In genomic region chr5:142303576-142303975, GRCh38 we compare ENCODE assay signal across 14 cellular contexts. TPM values are rescaled to one million over a fixed set of nuclear protein-coding genes. Genes with fewer than 3 reads are reported as not detected.
DNase-seq lines count a peak whose midpoint lies in the region; ATAC-seq and TF ChIP-seq lines count a peak whose summit lies in the region.
"Had no signal": no experiment of that assay in that cellular context is flagged by ENCODE, and none has a peak within 500 bp of the region (broad histone marks: within the 10 kb centered on the region; RNA-seq: fewer than 3 reads in every experiment).

No MANE protein-coding gene starts in this region.

- H2BK15ac ChIP-seq in neuronal stem cell (ENCODE audit: low read length), result no peak overlapping the region

- H3K27ac Mint-ChIP-seq in WTC11 (peak overlapping the region; percentile 76; the same call in 1 of the 2 replicates), endodermal cell (peak overlapping the region; percentile 2)
- H3K27ac Mint-ChIP-seq in activated CD8-positive, alpha-beta memory T cell treated with anti-CD3 and anti-CD28 coated beads, Interleukin-2, amount 10 ng/mL, durations not matched to agents 7 days and 5 days, result no peak overlapping the region

- H3K4ac ChIP-seq in neuronal stem cell (ENCODE audit: low read length), result no peak overlapping the region

- H3K27me3 ChIP-seq in endodermal cell (ENCODE audit: control insufficient read depth, insufficient read depth, low read length, poor library complexity, severe bottlenecking) (no peaks in the 10 kb centered on the region), neuronal stem cell (ENCODE audit: control insufficient read depth in 3 of 3, insufficient read depth in 3 of 3, low read depth in 1 of 3, low read length in 3 of 3) (no peaks in the 10 kb centered on the region)

- no peak overlapping the region for H3K14ac ChIP-seq in neuronal stem cell (ENCODE audit: low read length)

- no peak overlapping the region for H2AFZ ChIP-seq in neuronal stem cell (ENCODE audit: low read length)

- H3K4me1 Mint-ChIP-seq in WTC11, result peaks cover 53% of the 10 kb centered on the region
- H3K4me1 Mint-ChIP-seq in endodermal cell, result peaks cover 66% of the 10 kb centered on the region
- peaks cover 11% of the 10 kb centered on the region for H3K4me1 Mint-ChIP-seq in activated CD8-positive, alpha-beta memory T cell treated with anti-CD3 and anti-CD28 coated beads, Interleukin-2, amount 10 ng/mL, durations not matched to agents 7 days and 5 days

- H3K4me1 ChIP-seq in endodermal cell (ENCODE audit: control insufficient read depth, insufficient read depth, low read length) (peaks cover 6% of the 10 kb centered on the region), neuronal stem cell (ENCODE audit: control insufficient read depth in 2 of 2, insufficient read depth in 1 of 2, low read depth in 1 of 2, low read length in 2 of 2) (peaks cover 0 to 2% of the 10 kb centered on the region in 2 donors)

- no peak for ATAC-seq in WTC11
- no peak for ATAC-seq in activated CD8-positive, alpha-beta memory T cell treated with anti-CD3 and anti-CD28 coated beads, Interleukin-2, amount 10 ng/mL, durations not matched to agents 7 days and 5 days

- H3K36me3 Mint-ChIP-seq in WTC11 (peaks cover 11% of the 10 kb centered on the region; the same call in 1 of the 2 replicates), endodermal cell (ENCODE audit: low read depth) (peaks cover 35% of the 10 kb centered on the region)
- no peaks in the 10 kb centered on the region for H3K36me3 Mint-ChIP-seq in activated CD8-positive, alpha-beta memory T cell treated with anti-CD3 and anti-CD28 coated beads, Interleukin-2, amount 10 ng/mL, durations not matched to agents 7 days and 5 days
- H3K36me3 Mint-ChIP-seq: CD4-positive, CD25-positive, alpha-beta regulatory T cell had no signal

- H3K36me3 ChIP-seq in endodermal cell (ENCODE audit: control insufficient read depth, insufficient read depth, low read length), result peaks cover 5% of the 10 kb centered on the region
- peaks cover 0 to 20% of the 10 kb centered on the region in 2 donors for H3K36me3 ChIP-seq in neuronal stem cell (replicated peaks in 1 of 2; ENCODE audit: control insufficient read depth in 2 of 2, insufficient read depth in 2 of 2, low read length in 2 of 2)

- H3K4me3 ChIP-seq in endodermal cell (ENCODE audit: low read length), result no peak overlapping the region
- no peak overlapping the region for H3K4me3 ChIP-seq in neuronal stem cell (ENCODE audit: low read length in 2 of 2)

- TF ChIP-seq CTCF in WTC11 (IDR thresholded peaks at IDR 0.05), result no peak
- TF ChIP-seq CTCF in endodermal cell (conservative IDR thresholded peaks at IDR 0.05), result no peak

- H4K8ac ChIP-seq in neuronal stem cell (ENCODE audit: low read depth, low read length), result peak overlapping the region; percentile 66

- no peak overlapping the region for H2BK5ac ChIP-seq in neuronal stem cell (ENCODE audit: low read length)

- H3K4me2 ChIP-seq in neuronal stem cell (ENCODE audit: insufficient read depth, low read length, poor library complexity, severe bottlenecking), result no peak overlapping the region

- H3K18ac ChIP-seq in neuronal stem cell (ENCODE audit: low read length), result no peak overlapping the region

- H3K9me3 ChIP-seq in endodermal cell (ENCODE audit: control insufficient read depth, low read length) (no peaks in the 10 kb centered on the region), neuronal stem cell (replicated peaks in 1 of 2; ENCODE audit: control insufficient read depth in 2 of 2, insufficient read depth in 1 of 2, low read depth in 1 of 2, low read length in 2 of 2) (no peaks in the 10 kb centered on the region)

- no peak overlapping the region for H2AK5ac ChIP-seq in neuronal stem cell (ENCODE audit: low read depth, low read length)

- intact Hi-C loops in posterior vena cava (cut with DNase I), result no loop called here

- H3K27me3 Mint-ChIP-seq in WTC11 (ENCODE audit: low read depth), result no peaks in the 10 kb centered on the region
- H3K27me3 Mint-ChIP-seq in endodermal cell (ENCODE audit: insufficient read depth), result no peaks in the 10 kb centered on the region
- peaks cover 16% of the 10 kb centered on the region for H3K27me3 Mint-ChIP-seq in activated CD8-positive, alpha-beta memory T cell treated with anti-CD3 and anti-CD28 coated beads, Interleukin-2, amount 10 ng/mL, durations not matched to agents 7 days and 5 days

- WGBS in endodermal cell (ENCODE audit: insufficient coverage in 1 of 2, insufficient read length in 1 of 2), 2 experiments, result 94% methylated on average over 6 of the region's 6 CpGs
- WGBS in neuronal stem cell (ENCODE audit: extremely low coverage in 2 of 2, insufficient read length in 2 of 2, insufficient replicate concordance in 1 of 2), 2 donors, result no CpG with 5 or more reads among the region's 6 CpGs

- no peak overlapping the region for H2BK120ac ChIP-seq in neuronal stem cell (ENCODE audit: low read depth, low read length)

- H3K9ac ChIP-seq in endodermal cell (ENCODE audit: extremely low read depth, low read length, poor library complexity, severe bottlenecking) (no peak overlapping the region), neuronal stem cell (ENCODE audit: low read depth, low read length, poor library complexity) (no peak overlapping the region)

- no peak overlapping the region for H4K91ac ChIP-seq in neuronal stem cell (ENCODE audit: low read depth, low read length, poor library complexity)

- H3K9me3 Mint-ChIP-seq in WTC11 (no peaks in the 10 kb centered on the region), endodermal cell (no peaks in the 10 kb centered on the region)
- no peaks in the 10 kb centered on the region for H3K9me3 Mint-ChIP-seq in activated CD8-positive, alpha-beta memory T cell treated with anti-CD3 and anti-CD28 coated beads, Interleukin-2, amount 10 ng/mL, durations not matched to agents 7 days and 5 days (ENCODE audit: low read depth)
- H3K9me3 Mint-ChIP-seq: CD4-positive, CD25-positive, alpha-beta regulatory T cell had no signal

- H3K79me1 ChIP-seq in neuronal stem cell (ENCODE audit: low read depth, low read length), result peaks cover 3% of the 10 kb centered on the region

- H2BK12ac ChIP-seq in neuronal stem cell (ENCODE audit: low read length), result no peak overlapping the region

- H3K4me3 Mint-ChIP-seq in WTC11 (no peak overlapping the region), endodermal cell (no peak overlapping the region)
- H3K4me3 Mint-ChIP-seq in activated CD8-positive, alpha-beta memory T cell treated with anti-CD3 and anti-CD28 coated beads, Interleukin-2, amount 10 ng/mL, durations not matched to agents 7 days and 5 days, result no peak overlapping the region
- H3K4me3 Mint-ChIP-seq: CD4-positive, CD25-positive, alpha-beta regulatory T cell had no signal

- POLR2A ChIA-PET in WTC11 (lab: Charles Lee), result interaction anchor here (1.1 kb wide), 1 partner anchor 34 kb away, joined by 3 read pairs; no protein-coding TSS in a partner anchor

- no peak overlapping the region for H3K23ac ChIP-seq in neuronal stem cell (ENCODE audit: low read depth, low read length, poor library complexity)

- CTCF ChIA-PET in WTC11 (lab: Charles Lee), result no interaction called here
- CTCF ChIA-PET in activated CD8-positive, alpha-beta memory T cell treated with anti-CD3 and anti-CD28 coated beads, Interleukin-2, amount 10 ng/mL, durations not matched to agents 7 days and 5 days (lab: Charles Lee), result no interaction called here

- no peak overlapping the region for H3K27ac ChIP-seq in endodermal cell (ENCODE audit: low read depth, low read length)
- H3K27ac ChIP-seq in neuronal stem cell (replicated peaks; ENCODE audit: low read length), result no peak overlapping the region

- peak; percentile 22 for DNase-seq in GM03348 (ENCODE audit: low spot score)
- DNase-seq in WTC11 (ENCODE audit: low spot score), result no peak
- no peak for DNase-seq in endodermal cell
- DNase-seq in neuronal stem cell (ENCODE audit: low spot score), result no peak
- no peak for DNase-seq in activated CD8-positive, alpha-beta memory T cell treated with anti-CD3 and anti-CD28 coated beads, Interleukin-2, amount 10 ng/mL, durations not matched to agents 7 days and 5 days
- no peak for DNase-seq in posterior vena cava (ENCODE audit: low spot score)
- DNase-seq in NCI-H1092 (lab: John Stamatoyannopoulos, UW), result no peak
- no peak for DNase-seq in effector CD8-positive, alpha-beta T cell (lab: John Stamatoyannopoulos, UW)
- DNase-seq: CD4-positive, CD25-positive, alpha-beta regulatory T cell; GDM1; NCI-H1417; NCI-H1930; NCI-H510A treated with DMSO at 0.1 percent for 48 hours; SHP77 treated with DMSO at 0.1 percent for 48 hours had no signal

TF ChIP-seq in WTC11, 78 proteins besides CTCF, POLR2A, EP300 and RAD21 (continues in another document):
- no peak for TF ChIP-seq IRF2 (CRISPR knock-in tag; IDR thresholded peaks at IDR 0.05; ENCODE audit: borderline replicate concordance, low read depth)
- TF ChIP-seq NR3C1 (CRISPR knock-in tag; conservative IDR thresholded peaks at IDR 0.05; ENCODE audit: low read depth), result no peak
- TF ChIP-seq FOXK1 (CRISPR knock-in tag; IDR thresholded peaks at IDR 0.05), result no peak
- no peak for TF ChIP-seq PREB (CRISPR knock-in tag; IDR thresholded peaks at IDR 0.05; ENCODE audit: borderline replicate concordance)
- TF ChIP-seq E2F5 (CRISPR knock-in tag; IDR thresholded peaks at IDR 0.05), result no peak
- TF ChIP-seq GTF2I (CRISPR knock-in tag; conservative IDR thresholded peaks at IDR 0.05), result no peak

RNA-seq across cellular contexts. Expression of gene SPRY4, which starts 21.2 kb away (rescaled TPM):
- total RNA-seq in WTC11 (2021), result 99.6 to 140 TPM (median 103 TPM) in 3 replicates
- 100 to 1,000 TPM in 1 of 2 donors, 10 to 100 TPM in 1; 70.2 to 164 TPM for total RNA-seq in endodermal cell
- polyA plus RNA-seq in endodermal cell (2013, experiment 1 of 2), result 27.0 TPM
- polyA plus RNA-seq in endodermal cell (2013, experiment 2 of 2), result 29.6 TPM
- 10.5 TPM for polyA plus RNA-seq in neuronal stem cell (2013, experiment 1 of 2)
- polyA plus RNA-seq in neuronal stem cell (2013, experiment 2 of 2), result 11.3 TPM
- under 1 TPM; 0.09 to 0.14 TPM for total RNA-seq in activated CD8-positive, alpha-beta memory T cell treated with anti-CD3 and anti-CD28 coated beads, Interleukin-2, amount 10 ng/mL, durations not matched to agents 7 days and 5 days
- total RNA-seq in posterior vena cava, result 10 to 100 TPM; 12.5 to 20.7 TPM
- polyA plus RNA-seq: CD4-positive, CD25-positive, alpha-beta regulatory T cell had no signal

Comparison
In these comparisons a context has a peak if more than half of its experiments do, and no peak if none do; other contexts are left out.
1. RNA of gene SPRY4, which starts 21.2 kb away (total RNA-seq): 70.2 to 164 TPM in endodermal cell, 99.6 to 140 TPM in WTC11 and 12.5 to 20.7 TPM in posterior vena cava; 0.09 to 0.14 TPM in activated CD8-positive, alpha-beta memory T cell treated with anti-CD3 and anti-CD28 coated beads, Interleukin-2, amount 10 ng/mL, durations not matched to agents 7 days and 5 days; every median in the first group is over 10 times any median in the second.